In genomic region chr17:46950615-46950996, GRCh38 we compare ENCODE assay signal across 1 cellular context.
TF ChIP-seq lines count a peak whose summit lies in the region.

No MANE protein-coding gene starts in this region.

TF ChIP-seq in HepG2, 621 proteins besides CTCF, POLR2A, EP300 and RAD21:
- TF ChIP-seq ZNF740 (CRISPR knock-in tag; IDR thresholded peaks at IDR 0.05), result no peak
- TF ChIP-seq EZH2 (conservative IDR thresholded peaks at IDR 0.05; ENCODE audit: low read depth, low read length), result no peak
- TF ChIP-seq STAT5B (CRISPR knock-in tag; IDR thresholded peaks at IDR 0.05), result no peak
- no peak for TF ChIP-seq ZBTB33 (CRISPR knock-in tag; IDR thresholded peaks at IDR 0.05)
- TF ChIP-seq FOXP4 (CRISPR knock-in tag; IDR thresholded peaks at IDR 0.05), result no peak
- TF ChIP-seq KDM5B (CRISPR knock-in tag; IDR thresholded peaks at IDR 0.05; ENCODE audit: borderline replicate concordance), result no peak
- TF ChIP-seq ZNF773 (CRISPR knock-in tag; IDR thresholded peaks at IDR 0.05; ENCODE audit: borderline replicate concordance), result no peak
- no peak for TF ChIP-seq TEF (CRISPR knock-in tag; IDR thresholded peaks at IDR 0.05)
- no peak for TF ChIP-seq ZNF407 (CRISPR knock-in tag; IDR thresholded peaks at IDR 0.05; ENCODE audit: not compliant biosample characterization)
- no peak for TF ChIP-seq MLLT10 (CRISPR knock-in tag; IDR thresholded peaks at IDR 0.05)
